In genomic region chr17:32627233-32628008, GRCh38 we compare ENCODE assay signal across 10 cellular contexts.
DNase-seq lines count a peak whose midpoint lies in the region; ATAC-seq and TF ChIP-seq lines count a peak whose summit lies in the region.
"Had no signal": no experiment of that assay in that cellular context is flagged by ENCODE, and none has a peak within 500 bp of the region (broad histone marks: within the 10 kb centered on the region; RNA-seq: fewer than 3 reads in every experiment).

No MANE protein-coding gene starts in this region.

- no peaks in the 10 kb centered on the region for H3K36me3 ChIP-seq in body of pancreas (replicated peaks in 1 of 2; ENCODE audit: insufficient read depth in 1 of 2, low read depth in 2 of 2)
- no peaks in the 10 kb centered on the region for H3K36me3 ChIP-seq in psoas muscle (ENCODE audit: insufficient read depth in 1 of 2, low read depth in 1 of 2)
- H3K36me3 ChIP-seq: pancreas had no signal

- no peak for TF ChIP-seq CTCF in body of pancreas (IDR thresholded peaks at IDR 0.05)
- no peak for TF ChIP-seq CTCF in psoas muscle (IDR thresholded peaks at IDR 0.05)

- intact Hi-C loops in body of pancreas (cut with DNase I) (no loop called here), psoas muscle (cut with DNase I) (no loop called here)

- H3K4me1 ChIP-seq in body of pancreas (peaks cover 24% of the 10 kb centered on the region), psoas muscle (peaks cover 4% of the 10 kb centered on the region)

- 71 to 84% methylated on average over 15 of the region's 15 CpGs for WGBS in body of pancreas, 2 donors
- 51 to 57% (median 51%) methylated on average over 15 of the region's 15 CpGs for WGBS in psoas muscle, 3 donors

- no peak overlapping the region for H3K4me3 ChIP-seq in body of pancreas
- no peak overlapping the region for H3K4me3 ChIP-seq in psoas muscle
- H3K4me3 ChIP-seq: pancreas had no signal

- H3K9me3 ChIP-seq in body of pancreas, result no peaks in the 10 kb centered on the region
- H3K9me3 ChIP-seq in psoas muscle, result no peaks in the 10 kb centered on the region
- H3K9me3 ChIP-seq: pancreas had no signal

- peak; percentile 67 for DNase-seq in DMS153 treated with DMSO at 0.1 percent for 48 hours (lab: John Stamatoyannopoulos, UW; ENCODE audit: unreplicated experiment)
- peak; percentile 60 for DNase-seq in NCI-H2029 treated with DMSO at 0.1 percent for 48 hours (lab: John Stamatoyannopoulos, UW)
- peak; percentile 14 to 47 (median 42) for DNase-seq in body of pancreas
- DNase-seq in left lobe of liver (ENCODE audit: low spot score), result no peak
- no peak for DNase-seq in psoas muscle
- DNase-seq in activated T-cell treated with anti-CD3 and anti-CD28 coated beads, Interleukin-2, amount 50 U/mL, for 48 hours, result no peak
- DNase-seq: CD8-positive, alpha-beta memory T cell had no signal

- no peak for TF ChIP-seq POLR2A in body of pancreas (IDR thresholded peaks at IDR 0.05)

- H3K27me3 ChIP-seq in body of pancreas (no peaks in the 10 kb centered on the region), psoas muscle (ENCODE audit: insufficient read depth in 3 of 3, low read length in 2 of 3) (peaks cover 0 to 7% (median 3%) of the 10 kb centered on the region in 3 donors)
- H3K27me3 ChIP-seq: pancreas had no signal

- ATAC-seq in body of pancreas (no peak), left lobe of liver (peak; percentile 82), psoas muscle (no peak), HG02973 (IDR thresholded peaks at IDR 0.05; ENCODE audit: unreplicated experiment) (no peak), GM21447 (IDR thresholded peaks at IDR 0.05; ENCODE audit: unreplicated experiment) (no peak)

- no peak overlapping the region for H3K27ac ChIP-seq in body of pancreas
- H3K27ac ChIP-seq in psoas muscle, result no peak overlapping the region
- H3K27ac ChIP-seq: pancreas had no signal

Comparison
In these comparisons a context has a peak if more than half of its experiments do, and no peak if none do; other contexts are left out.
1. DNase-seq: peak in DMS153 treated with DMSO at 0.1 percent for 48 hours (single experiment), NCI-H2029 treated with DMSO at 0.1 percent for 48 hours (single experiment) and body of pancreas (4 of 4); none in left lobe of liver (single experiment), psoas muscle (0 of 2) and activated T-cell treated with anti-CD3 and anti-CD28 coated beads, Interleukin-2, amount 50 U/mL, for 48 hours (0 of 2).